In genomic region chr17:74542727-74543383, GRCh38 we compare ENCODE assay signal across 26 cellular contexts. TPM values are rescaled to one million over a fixed set of nuclear protein-coding genes. Genes with fewer than 3 reads are reported as not detected.
"Had no signal": no experiment of that assay in that cellular context is flagged by ENCODE, and none has a peak within 500 bp of the region (broad histone marks: within the 10 kb centered on the region; RNA-seq: fewer than 3 reads in every experiment).

No MANE protein-coding gene starts in this region.

- H3K4me3 ChIP-seq: coronary artery, dorsolateral prefrontal cortex, hepatocyte, ovary, stomach, thoracic aorta, transverse colon had no signal

- H3K9me3 ChIP-seq: ovary, stomach, thoracic aorta, transverse colon had no signal

- ATAC-seq: natural killer cell had no signal

- H3K9me3 Mint-ChIP-seq: natural killer cell, neural crest cell had no signal

- H3K27me3 ChIP-seq: dorsolateral prefrontal cortex, ovary, stomach, transverse colon had no signal

- DNase-seq: effector CD8-positive, alpha-beta T cell; foreskin melanocyte; head of caudate nucleus; kidney glomerular epithelial cell; natural killer cell; nucleus accumbens; ovary; retina; small intestine; stimulated activated CD4-positive, alpha-beta T cell treated with anti-CD3 and anti-CD28 coated beads, Interleukin-12 subunit alpha, Interleukin-12 subunit beta, amount 100 ng/mL, for 4 hours; stimulated activated naive CD4-positive, alpha-beta T cell; stomach; substantia nigra; transverse colon had no signal

- H3K36me3 ChIP-seq: ovary, stomach, thoracic aorta, transverse colon had no signal

- H3K27ac ChIP-seq: coronary artery, dorsolateral prefrontal cortex, hepatocyte, ovary, stomach, thoracic aorta, transverse colon had no signal

- H3K4me3 Mint-ChIP-seq: neural crest cell had no signal

- H3K4me1 ChIP-seq: stomach, transverse colon had no signal

- H3K4me2 ChIP-seq: hepatocyte had no signal

- H3K36me3 Mint-ChIP-seq: natural killer cell had no signal

- H3K27ac Mint-ChIP-seq: natural killer cell, progenitor cell of endocrine pancreas had no signal

- H2AFZ ChIP-seq: hepatocyte had no signal

RNA-seq across cellular contexts. Expression of gene CD300C, which starts 3.1 kb away (rescaled TPM):
- total RNA-seq: cerebellum, myocyte, neural crest cell, progenitor cell of endocrine pancreas had no signal

RNA-seq across cellular contexts. Expression of gene CD300LB, which starts 11.6 kb away (rescaled TPM):
- total RNA-seq: cerebellum, hepatocyte, myocyte, neural crest cell, progenitor cell of endocrine pancreas, stomach, urinary bladder had no signal
- polyA plus RNA-seq: hepatocyte had no signal

RNA-seq across cellular contexts. Expression of gene CD300H, which starts 24.5 kb away (rescaled TPM):
- total RNA-seq: cerebellum, dorsolateral prefrontal cortex, mucosa of gallbladder, myocyte, neural crest cell, ovary, progenitor cell of endocrine pancreas, stomach, thoracic aorta, transverse colon, urinary bladder had no signal
- polyA plus RNA-seq: esophagus, hepatocyte, liver, ovary, small intestine, stomach had no signal

RNA-seq across cellular contexts. Expression of gene CD300LD, which starts 49.2 kb away (rescaled TPM):
- total RNA-seq: cerebellum, dorsolateral prefrontal cortex, hepatocyte, mucosa of gallbladder, myocyte, natural killer cell, neural crest cell, ovary, progenitor cell of endocrine pancreas, stomach, thoracic aorta, transverse colon, urinary bladder had no signal
- polyA plus RNA-seq: esophagus, hepatocyte, liver, ovary, small intestine, stomach, urinary bladder had no signal
